15 cellular contexts compared by ENCODE assay signal in genomic region chr1:205954819-205955404, GRCh38. TPM values are rescaled to one million over a fixed set of nuclear protein-coding genes. Genes with fewer than 3 reads are reported as not detected.
"Had no signal": no experiment of that assay in that cellular context is flagged by ENCODE, and none has a peak within 500 bp of the region (broad histone marks: within the 10 kb centered on the region; RNA-seq: fewer than 3 reads in every experiment).

No MANE protein-coding gene starts in this region.

- DNase-seq: activated CD4-positive, alpha-beta T cell treated with anti-CD3 and anti-CD28 coated beads, Interleukin-2, amount 50 U/mL, for 1 hour; activated naive CD4-positive, alpha-beta T cell treated with anti-CD3 and anti-CD28 coated beads, Interleukin-2, amount 50 U/mL, for 16 hours; activated T-cell treated with anti-CD3 and anti-CD28 coated beads for 4 hours; cortex of kidney; effector CD8-positive, alpha-beta T cell; heart left ventricle; psoas muscle; spleen; stimulated activated CD4-positive, alpha-beta T cell treated with anti-CD3 and anti-CD28 coated beads, Interleukin-1b, Interleukin-23, amount 100 ng/mL, for 48 hours; substantia nigra; trophoblast cell had no signal

- H3K27me3 ChIP-seq: heart left ventricle had no signal

- H3K4me3 ChIP-seq: heart left ventricle, psoas muscle, spleen had no signal

- ATAC-seq: heart left ventricle; psoas muscle; sciatic nerve; stimulated activated memory B cell treated with anti-CD40 and anti-IgM and Interleukin-4, amounts not matched to agents 10 μg/mL and 1 μg/mL and 100 μg/mL, for 72 hours had no signal

- H3K27ac ChIP-seq: heart left ventricle, psoas muscle, spleen had no signal

- H3K4me1 ChIP-seq: spleen had no signal

- H3K36me3 ChIP-seq: heart left ventricle, spleen had no signal

- H3K9me3 ChIP-seq: heart left ventricle, psoas muscle, spleen had no signal

RNA-seq across cellular contexts. Expression of gene SLC26A9, which starts 11.7 kb away (rescaled TPM):
- total RNA-seq: activated CD8-positive, alpha-beta memory T cell treated with anti-CD3 and anti-CD28 coated beads for 36 hours; frontal cortex; sciatic nerve; spleen had no signal

RNA-seq across cellular contexts. Expression of gene RAB7B, which starts 48.3 kb away (rescaled TPM):
- total RNA-seq: activated CD8-positive, alpha-beta memory T cell treated with anti-CD3 and anti-CD28 coated beads for 36 hours had no signal
